In genomic region chr5:52800394-52801213, GRCh38 we compare ENCODE assay signal across 8 cellular contexts. TPM values are rescaled to one million over a fixed set of nuclear protein-coding genes. Genes with fewer than 3 reads are reported as not detected.
DNase-seq lines count a peak whose midpoint lies in the region; ATAC-seq and TF ChIP-seq lines count a peak whose summit lies in the region.

No MANE protein-coding gene starts in this region.

- no peaks in the 10 kb centered on the region for H3K9me3 ChIP-seq in CD8-positive, alpha-beta memory T cell (ENCODE audit: low read length)
- H3K9me3 ChIP-seq in SJCRH30 (replicated peaks) (no peaks in the 10 kb centered on the region), upper lobe of right lung (no peaks in the 10 kb centered on the region)

- H3K36me3 ChIP-seq in CD8-positive, alpha-beta memory T cell (ENCODE audit: insufficient read depth, low read length), result no peaks in the 10 kb centered on the region
- peaks cover 27% of the 10 kb centered on the region for H3K36me3 ChIP-seq in SJCRH30
- H3K36me3 ChIP-seq in upper lobe of right lung, result peaks cover 9% of the 10 kb centered on the region

- intact Hi-C loops in head of caudate nucleus (cut with DNase I) (no loop called here), upper lobe of right lung (cut with DNase I) (no loop called here)

- peak overlapping the region; percentile 93 to 99 (median 97) for H3K4me3 Mint-ChIP-seq in CD8-positive, alpha-beta memory T cell
- H3K4me3 Mint-ChIP-seq in activated naive CD8-positive, alpha-beta T cell, result peak overlapping the region; percentile 96

- H3K27ac Mint-ChIP-seq in CD8-positive, alpha-beta memory T cell, result peak overlapping the region; percentile 91 to 97 (median 95)
- H3K27ac Mint-ChIP-seq in activated naive CD8-positive, alpha-beta T cell, result peak overlapping the region; percentile 97

- CTCF ChIA-PET in CD8-positive, alpha-beta memory T cell (lab: Charles Lee), result interaction anchor here (1.1 to 3.9 kb wide), 13 partner anchors 8 to 136 kb away, joined by 3 to 32 read pairs (median 4); partner anchors contain the start of genes ITGA1 and PELO

- no peaks in the 10 kb centered on the region for H3K27me3 ChIP-seq in CD8-positive, alpha-beta memory T cell (ENCODE audit: insufficient read depth, low read length, poor library complexity, severe bottlenecking)
- H3K27me3 ChIP-seq in SJCRH30 (no peaks in the 10 kb centered on the region), upper lobe of right lung (no peaks in the 10 kb centered on the region)

- peaks cover 0 to 1% of the 10 kb centered on the region in 2 donors for H3K27me3 Mint-ChIP-seq in CD8-positive, alpha-beta memory T cell
- H3K27me3 Mint-ChIP-seq in activated naive CD8-positive, alpha-beta T cell, result no peaks in the 10 kb centered on the region

- POLR2A ChIA-PET in CD8-positive, alpha-beta memory T cell (lab: Charles Lee), result interaction anchor here (0.6 to 1.9 kb wide), 4 partner anchors 11 to 26 kb away, joined by 3 to 12 read pairs (median 3); partner anchors contain the start of genes ITGA1 and PELO

- TF ChIP-seq CTCF in omental fat pad (IDR thresholded peaks at IDR 0.05) (no peak), upper lobe of right lung (IDR thresholded peaks at IDR 0.05) (no peak)

- peaks cover 65 to 88% (median 79%) of the 10 kb centered on the region in 3 donors for H3K4me1 Mint-ChIP-seq in CD8-positive, alpha-beta memory T cell
- H3K4me1 Mint-ChIP-seq in activated naive CD8-positive, alpha-beta T cell (ENCODE audit: low read depth), result peaks cover 66% of the 10 kb centered on the region

- no peaks in the 10 kb centered on the region for H3K9me3 Mint-ChIP-seq in CD8-positive, alpha-beta memory T cell
- no peaks in the 10 kb centered on the region for H3K9me3 Mint-ChIP-seq in activated naive CD8-positive, alpha-beta T cell (ENCODE audit: low read depth)

- peaks cover 39% of the 10 kb centered on the region for H3K4me1 ChIP-seq in CD8-positive, alpha-beta memory T cell (ENCODE audit: insufficient read depth, low read length)
- H3K4me1 ChIP-seq in SJCRH30, result peaks cover 6% of the 10 kb centered on the region; the same call in 1 of the 2 replicates
- H3K4me1 ChIP-seq in upper lobe of right lung, result peaks cover 67% of the 10 kb centered on the region

- H3K27ac ChIP-seq in CD8-positive, alpha-beta memory T cell (ENCODE audit: low read depth, low read length), result peak overlapping the region; percentile 88
- H3K27ac ChIP-seq in SJCRH30 (peak overlapping the region; percentile 67), upper lobe of right lung (peak overlapping the region; percentile 88)

- H3K36me3 Mint-ChIP-seq in CD8-positive, alpha-beta memory T cell, result peaks cover 0 to 52% (median 4%) of the 10 kb centered on the region in 3 donors
- peaks cover 15% of the 10 kb centered on the region for H3K36me3 Mint-ChIP-seq in activated naive CD8-positive, alpha-beta T cell

- DNase-seq in CD8-positive, alpha-beta memory T cell, result peak; percentile 29 to 70 (median 41)
- DNase-seq in SJCRH30 (peak; percentile 59 to 68), head of caudate nucleus (peak in 38 of 42 donors; percentile 9 to 70 (median 36)), omental fat pad (ENCODE audit: low spot score) (peak; percentile 52), upper lobe of right lung (peak; percentile 79)

- peak; percentile 36 for ATAC-seq in GM19397 (IDR thresholded peaks at IDR 0.05; ENCODE audit: unreplicated experiment)
- ATAC-seq in HG03457 (IDR thresholded peaks at IDR 0.05; ENCODE audit: unreplicated experiment), result peak; percentile 30
- ATAC-seq in omental fat pad (ENCODE audit: low FRiP score), result peak; percentile 93
- peak; percentile 82 for ATAC-seq in upper lobe of right lung

- peak overlapping the region; percentile 97 for H3K4me3 ChIP-seq in CD8-positive, alpha-beta memory T cell (ENCODE audit: low read length)
- H3K4me3 ChIP-seq in SJCRH30 (peak overlapping the region; percentile 67), upper lobe of right lung (peak overlapping the region; percentile 79)

RNA-seq across cellular contexts. Expression of gene ITGA1, which starts 12.9 kb away (rescaled TPM):
- 10 to 100 TPM; 21.9 to 26.3 TPM for total RNA-seq in CD8-positive, alpha-beta memory T cell
- 16.5 TPM for polyA plus RNA-seq in CD8-positive, alpha-beta memory T cell
- total RNA-seq in SJCRH30 (2014; rRNA removed; shearing (Covaris generic)), result 8.8 and 9.9 TPM in 2 replicates
- 100 to 1,000 TPM in 1 of 4 donors, 10 to 100 TPM in 3; 23.0 to 181 (median 55.0) TPM for total RNA-seq in omental fat pad
- total RNA-seq in upper lobe of right lung, result 94.8 TPM

RNA-seq across cellular contexts. Expression of gene PELO, which starts 12.9 kb away (rescaled TPM):
- 10 to 100 TPM; 35.9 to 37.3 TPM for total RNA-seq in CD8-positive, alpha-beta memory T cell
- polyA plus RNA-seq in CD8-positive, alpha-beta memory T cell, result 14.7 TPM
- total RNA-seq in SJCRH30 (2014; rRNA removed; shearing (Covaris generic)), result 16.8 and 17.0 TPM in 2 replicates
- total RNA-seq in omental fat pad, result 10 to 100 TPM; 11.9 to 33.2 (median 30.7) TPM
- 41.3 TPM for total RNA-seq in upper lobe of right lung

Comparison
In these comparisons a context has a peak if more than half of its experiments do, and no peak if none do; other contexts are left out.
1. Peak in every context shown above with its lines: DNase-seq, ATAC-seq, H3K4me3 ChIP-seq and H3K27ac ChIP-seq.
2. ATAC-seq: peak in every context shown above with its lines; median percentile 93 in omental fat pad; 82 in upper lobe of right lung; 36 in GM19397; 30 in HG03457.